1 cellular context compared by ENCODE assay signal in genomic region chr1:231626951-231627614, GRCh38.
TF ChIP-seq lines count a peak whose summit lies in the region.

No MANE protein-coding gene starts in this region.

TF ChIP-seq in WTC11, 78 proteins besides CTCF, POLR2A, EP300 and RAD21 (continued from another document and continues in another):
- TF ChIP-seq ZNF425 (CRISPR knock-in tag; conservative IDR thresholded peaks at IDR 0.05) (no peak), FOXP1 (CRISPR knock-in tag; IDR thresholded peaks at IDR 0.05; ENCODE audit: borderline replicate concordance) (peak; percentile 71; the same call in 1 of the 2 replicates), CREM (CRISPR knock-in tag; IDR thresholded peaks at IDR 0.05) (no peak), ZSCAN18 (CRISPR knock-in tag; IDR thresholded peaks at IDR 0.05) (no peak), ETV6 (CRISPR knock-in tag; IDR thresholded peaks at IDR 0.05) (peak; percentile 74; the same call in 1 of the 2 replicates), SOX15 (CRISPR knock-in tag; IDR thresholded peaks at IDR 0.05) (no peak), ARID4B (CRISPR knock-in tag; IDR thresholded peaks at IDR 0.05; ENCODE audit: borderline replicate concordance) (peak; percentile 66; the same call in 1 of the 2 replicates), ERG (CRISPR knock-in tag; IDR thresholded peaks at IDR 0.05) (no peak), STAT6 (CRISPR knock-in tag; conservative IDR thresholded peaks at IDR 0.05; ENCODE audit: low read depth) (no peak), IRF1 (CRISPR knock-in tag; IDR thresholded peaks at IDR 0.05) (no peak), MLX (CRISPR knock-in tag; IDR thresholded peaks at IDR 0.05) (no peak), ZNF232 (CRISPR knock-in tag; IDR thresholded peaks at IDR 0.05) (peak; percentile 57; the same call in 1 of the 2 replicates), SMAD4 (CRISPR knock-in tag; IDR thresholded peaks at IDR 0.05) (no peak), NFE2L1 (CRISPR knock-in tag; IDR thresholded peaks at IDR 0.05) (no peak), FOXP4 (CRISPR knock-in tag; IDR thresholded peaks at IDR 0.05) (no peak), ZBTB21 (CRISPR knock-in tag; IDR thresholded peaks at IDR 0.05; ENCODE audit: borderline replicate concordance) (no peak), ATF1 (CRISPR knock-in tag; IDR thresholded peaks at IDR 0.05) (no peak), NFATC4 (CRISPR knock-in tag; IDR thresholded peaks at IDR 0.05) (no peak), GRHL2 (CRISPR knock-in tag; IDR thresholded peaks at IDR 0.05; ENCODE audit: insufficient replicate concordance, severe bottlenecking) (no peak), IRF2 (CRISPR knock-in tag; IDR thresholded peaks at IDR 0.05; ENCODE audit: borderline replicate concordance, low read depth) (no peak), ZNF423 (CRISPR knock-in tag; IDR thresholded peaks at IDR 0.05) (no peak; the same call in 1 of the 2 replicates), MAX (CRISPR knock-in tag; IDR thresholded peaks at IDR 0.05) (peak; percentile 71), NR3C1 (CRISPR knock-in tag; conservative IDR thresholded peaks at IDR 0.05; ENCODE audit: low read depth) (no peak), USF1 (CRISPR knock-in tag; IDR thresholded peaks at IDR 0.05) (no peak), SMAD3 (CRISPR knock-in tag; IDR thresholded peaks at IDR 0.05; ENCODE audit: borderline replicate concordance) (no peak), RORB (CRISPR knock-in tag; IDR thresholded peaks at IDR 0.05) (no peak), MXD4 (CRISPR knock-in tag; IDR thresholded peaks at IDR 0.05; ENCODE audit: borderline replicate concordance) (no peak), ZNF416 (CRISPR knock-in tag; IDR thresholded peaks at IDR 0.05) (0 out of 2 replicates have a peak, but pooled peaks have one; percentile 33), ZNF281 (CRISPR knock-in tag; IDR thresholded peaks at IDR 0.05) (no peak; the same call in 1 of the 2 replicates), NR2C2 (CRISPR knock-in tag; IDR thresholded peaks at IDR 0.05) (no peak), TEAD1 (CRISPR knock-in tag; IDR thresholded peaks at IDR 0.05) (no peak), SP1 (CRISPR knock-in tag; conservative IDR thresholded peaks at IDR 0.05) (peak; percentile 50), HMGXB4 (CRISPR knock-in tag; IDR thresholded peaks at IDR 0.05) (0 out of 2 replicates have a peak, but pooled peaks have one; percentile 42)
